2 cellular contexts compared by ENCODE assay signal in the genomic region with DNA sequence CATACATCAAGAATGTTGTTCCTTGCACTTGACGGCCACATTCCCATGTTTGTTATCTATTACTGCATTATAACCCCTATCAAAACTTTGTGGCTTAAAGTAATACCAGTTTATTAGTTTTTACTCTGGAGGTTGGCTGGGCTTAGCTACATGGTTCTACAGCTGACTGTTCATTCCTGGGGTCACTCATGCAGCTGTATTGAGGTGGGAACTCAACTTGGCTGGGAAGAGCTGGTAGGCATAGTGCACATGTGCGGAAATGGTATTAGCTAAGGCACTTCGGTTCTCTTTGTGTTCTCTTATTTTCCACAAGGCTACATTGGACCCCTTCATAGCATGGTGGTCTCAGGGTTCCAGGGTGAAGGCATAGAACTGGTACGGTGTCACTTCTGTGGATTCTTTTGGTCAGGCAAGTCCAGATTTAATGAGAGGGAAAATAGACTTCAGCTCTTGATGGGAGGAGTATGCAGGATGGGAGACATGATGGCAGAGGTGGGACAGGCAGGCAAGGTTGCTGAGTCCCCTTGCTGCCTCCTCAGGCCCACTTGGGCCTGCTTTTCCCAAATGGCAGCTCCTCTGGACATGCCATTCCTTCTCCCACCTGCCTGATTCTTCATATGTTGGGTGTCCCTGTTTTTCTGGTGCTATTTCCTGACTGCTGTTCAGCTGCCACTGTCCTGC.
A peak's percentile ranks its signal among the peaks of the same experiment; 100 is the strongest.
TF ChIP-seq lines count a peak whose summit lies in the region.

No MANE protein-coding gene starts in this region.

TF ChIP-seq in GM23338, 12 proteins besides CTCF, POLR2A, EP300 and RAD21:
- TF ChIP-seq, protein P1, sequence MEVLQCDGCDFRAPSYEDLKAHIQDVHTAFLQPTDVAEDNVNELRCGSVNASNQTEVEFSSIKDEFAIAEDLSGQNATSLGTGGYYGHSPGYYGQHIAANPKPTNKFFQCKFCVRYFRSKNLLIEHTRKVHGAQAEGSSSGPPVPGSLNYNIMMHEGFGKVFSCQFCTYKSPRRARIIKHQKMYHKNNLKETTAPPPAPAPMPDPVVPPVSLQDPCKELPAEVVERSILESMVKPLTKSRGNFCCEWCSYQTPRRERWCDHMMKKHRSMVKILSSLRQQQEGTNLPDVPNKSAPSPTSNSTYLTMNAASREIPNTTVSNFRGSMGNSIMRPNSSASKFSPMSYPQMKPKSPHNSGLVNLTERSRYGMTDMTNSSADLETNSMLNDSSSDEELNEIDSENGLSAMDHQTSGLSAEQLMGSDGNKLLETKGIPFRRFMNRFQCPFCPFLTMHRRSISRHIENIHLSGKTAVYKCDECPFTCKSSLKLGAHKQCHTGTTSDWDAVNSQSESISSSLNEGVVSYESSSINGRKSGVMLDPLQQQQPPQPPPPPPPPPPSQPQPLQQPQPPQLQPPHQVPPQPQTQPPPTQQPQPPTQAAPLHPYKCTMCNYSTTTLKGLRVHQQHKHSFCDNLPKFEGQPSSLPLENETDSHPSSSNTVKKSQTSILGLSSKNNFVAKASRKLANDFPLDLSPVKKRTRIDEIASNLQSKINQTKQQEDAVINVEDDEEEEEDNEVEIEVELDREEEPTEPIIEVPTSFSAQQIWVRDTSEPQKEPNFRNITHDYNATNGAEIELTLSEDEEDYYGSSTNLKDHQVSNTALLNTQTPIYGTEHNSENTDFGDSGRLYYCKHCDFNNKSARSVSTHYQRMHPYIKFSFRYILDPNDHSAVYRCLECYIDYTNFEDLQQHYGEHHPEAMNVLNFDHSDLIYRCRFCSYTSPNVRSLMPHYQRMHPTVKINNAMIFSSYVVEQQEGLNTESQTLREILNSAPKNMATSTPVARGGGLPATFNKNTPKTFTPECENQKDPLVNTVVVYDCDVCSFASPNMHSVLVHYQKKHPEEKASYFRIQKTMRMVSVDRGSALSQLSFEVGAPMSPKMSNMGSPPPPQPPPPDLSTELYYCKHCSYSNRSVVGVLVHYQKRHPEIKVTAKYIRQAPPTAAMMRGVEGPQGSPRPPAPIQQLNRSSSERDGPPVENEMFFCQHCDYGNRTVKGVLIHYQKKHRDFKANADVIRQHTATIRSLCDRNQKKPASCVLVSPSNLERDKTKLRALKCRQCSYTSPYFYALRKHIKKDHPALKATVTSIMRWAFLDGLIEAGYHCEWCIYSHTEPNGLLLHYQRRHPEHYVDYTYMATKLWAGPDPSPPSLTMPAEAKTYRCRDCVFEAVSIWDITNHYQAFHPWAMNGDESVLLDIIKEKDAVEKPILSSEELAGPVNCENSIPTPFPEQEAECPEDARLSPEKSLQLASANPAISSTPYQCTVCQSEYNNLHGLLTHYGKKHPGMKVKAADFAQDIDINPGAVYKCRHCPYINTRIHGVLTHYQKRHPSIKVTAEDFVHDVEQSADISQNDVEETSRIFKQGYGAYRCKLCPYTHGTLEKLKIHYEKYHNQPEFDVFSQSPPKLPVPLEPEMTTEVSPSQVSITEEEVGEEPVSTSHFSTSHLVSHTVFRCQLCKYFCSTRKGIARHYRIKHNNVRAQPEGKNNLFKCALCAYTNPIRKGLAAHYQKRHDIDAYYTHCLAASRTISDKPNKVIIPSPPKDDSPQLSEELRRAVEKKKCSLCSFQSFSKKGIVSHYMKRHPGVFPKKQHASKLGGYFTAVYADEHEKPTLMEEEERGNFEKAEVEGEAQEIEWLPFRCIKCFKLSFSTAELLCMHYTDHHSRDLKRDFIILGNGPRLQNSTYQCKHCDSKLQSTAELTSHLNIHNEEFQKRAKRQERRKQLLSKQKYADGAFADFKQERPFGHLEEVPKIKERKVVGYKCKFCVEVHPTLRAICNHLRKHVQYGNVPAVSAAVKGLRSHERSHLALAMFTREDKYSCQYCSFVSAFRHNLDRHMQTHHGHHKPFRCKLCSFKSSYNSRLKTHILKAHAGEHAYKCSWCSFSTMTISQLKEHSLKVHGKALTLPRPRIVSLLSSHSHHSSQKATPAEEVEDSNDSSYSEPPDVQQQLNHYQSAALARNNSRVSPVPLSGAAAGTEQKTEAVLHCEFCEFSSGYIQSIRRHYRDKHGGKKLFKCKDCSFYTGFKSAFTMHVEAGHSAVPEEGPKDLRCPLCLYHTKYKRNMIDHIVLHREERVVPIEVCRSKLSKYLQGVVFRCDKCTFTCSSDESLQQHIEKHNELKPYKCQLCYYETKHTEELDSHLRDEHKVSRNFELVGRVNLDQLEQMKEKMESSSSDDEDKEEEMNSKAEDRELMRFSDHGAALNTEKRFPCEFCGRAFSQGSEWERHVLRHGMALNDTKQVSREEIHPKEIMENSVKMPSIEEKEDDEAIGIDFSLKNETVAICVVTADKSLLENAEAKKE (CRISPR knock-in tag; IDR thresholded peaks at IDR 0.05), result no peak
- no peak for TF ChIP-seq ZNF331 (CRISPR knock-in tag; IDR thresholded peaks at IDR 0.05; ENCODE audit: low read depth)
- no peak for TF ChIP-seq ZNF114 (CRISPR knock-in tag; IDR thresholded peaks at IDR 0.05)

TF ChIP-seq in K562, 482 proteins besides CTCF, POLR2A, EP300 and RAD21 (continues in another document):
- TF ChIP-seq TCFL5 (CRISPR knock-in tag; conservative IDR thresholded peaks at IDR 0.05) (0 out of 2 replicates have a peak, but pooled peaks have one; percentile 44), PYGO2 (tag; IDR thresholded peaks at IDR 0.05) (no peak), NFATC3 (IDR thresholded peaks at IDR 0.05) (no peak), ZNF785 (CRISPR knock-in tag; IDR thresholded peaks at IDR 0.05) (0 out of 2 replicates have a peak, but pooled peaks have one; percentile 22), SIX5 (IDR thresholded peaks at IDR 0.05; ENCODE audit: borderline replicate concordance in 1 of 2, insufficient read depth in 1 of 2, low read depth in 1 of 2, low read length in 2 of 2) (peak in 1 of 2 experiments; percentile 26; a peak in 1 of 4 replicates), SMAD1 (IDR thresholded peaks at IDR 0.05; ENCODE audit: low read depth, low read length, partially characterized antibody) (peak; percentile 16), ZKSCAN8 (CRISPR knock-in tag; IDR thresholded peaks at IDR 0.05) (no peak), STAG1 (CRISPR knock-in tag; IDR thresholded peaks at IDR 0.05; ENCODE audit: borderline replicate concordance) (peak; percentile 64), ZNF140 (CRISPR knock-in tag; IDR thresholded peaks at IDR 0.05) (0 out of 2 replicates have a peak, but pooled peaks have one; percentile 48), ZNF133 (CRISPR knock-in tag; IDR thresholded peaks at IDR 0.05) (0 out of 2 replicates have a peak, but pooled peaks have one; percentile 75), BRCA1 (IDR thresholded peaks at IDR 0.05) (no peak), BRCA1 (CRISPR knock-in tag; IDR thresholded peaks at IDR 0.05) (0 out of 2 replicates have a peak, but pooled peaks have one; percentile 19), TEAD1 (CRISPR knock-in tag; IDR thresholded peaks at IDR 0.05) (0 out of 4 replicates have a peak, but pooled peaks of 1 of the 2 experiments have one; percentile 32), ZNF174 (CRISPR knock-in tag; IDR thresholded peaks at IDR 0.05) (0 out of 2 replicates have a peak, but pooled peaks have one; percentile 71), MED1 (CRISPR knock-in tag; IDR thresholded peaks at IDR 0.05; ENCODE audit: borderline replicate concordance) (peak; percentile 60; the same call in 1 of the 2 replicates), ELF4 (CRISPR knock-in tag; IDR thresholded peaks at IDR 0.05) (peak; percentile 57), ZNF436 (CRISPR knock-in tag; IDR thresholded peaks at IDR 0.05) (peak; percentile 17; the same call in 1 of the 2 replicates), ZNF79 (CRISPR knock-in tag; IDR thresholded peaks at IDR 0.05; ENCODE audit: low read depth) (peak; percentile 29; the same call in 1 of the 2 replicates), GTF2F1 (IDR thresholded peaks at IDR 0.05; ENCODE audit: low read depth, low read length) (no peak), ZNF778 (CRISPR knock-in tag; IDR thresholded peaks at IDR 0.05) (0 out of 2 replicates have a peak, but pooled peaks have one; percentile 79), ZNF263 (CRISPR knock-in tag; IDR thresholded peaks at IDR 0.05; ENCODE audit: borderline replicate concordance) (peak; percentile 28; the same call in 1 of the 2 replicates)
- TF ChIP-seq, protein P2, sequence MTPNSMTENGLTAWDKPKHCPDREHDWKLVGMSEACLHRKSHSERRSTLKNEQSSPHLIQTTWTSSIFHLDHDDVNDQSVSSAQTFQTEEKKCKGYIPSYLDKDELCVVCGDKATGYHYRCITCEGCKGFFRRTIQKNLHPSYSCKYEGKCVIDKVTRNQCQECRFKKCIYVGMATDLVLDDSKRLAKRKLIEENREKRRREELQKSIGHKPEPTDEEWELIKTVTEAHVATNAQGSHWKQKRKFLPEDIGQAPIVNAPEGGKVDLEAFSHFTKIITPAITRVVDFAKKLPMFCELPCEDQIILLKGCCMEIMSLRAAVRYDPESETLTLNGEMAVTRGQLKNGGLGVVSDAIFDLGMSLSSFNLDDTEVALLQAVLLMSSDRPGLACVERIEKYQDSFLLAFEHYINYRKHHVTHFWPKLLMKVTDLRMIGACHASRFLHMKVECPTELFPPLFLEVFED (CRISPR knock-in tag; conservative IDR thresholded peaks at IDR 0.05), result peak; percentile 75; the same call in 1 of the 2 replicates
- TF ChIP-seq, protein P3, sequence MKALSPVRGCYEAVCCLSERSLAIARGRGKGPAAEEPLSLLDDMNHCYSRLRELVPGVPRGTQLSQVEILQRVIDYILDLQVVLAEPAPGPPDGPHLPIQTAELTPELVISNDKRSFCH (CRISPR knock-in tag; IDR thresholded peaks at IDR 0.05), result no peak
- TF ChIP-seq, protein P3 (tag; IDR thresholded peaks at IDR 0.05), result 0 out of 2 replicates have a peak, but pooled peaks have one; percentile 16
- TF ChIP-seq, protein P4, sequence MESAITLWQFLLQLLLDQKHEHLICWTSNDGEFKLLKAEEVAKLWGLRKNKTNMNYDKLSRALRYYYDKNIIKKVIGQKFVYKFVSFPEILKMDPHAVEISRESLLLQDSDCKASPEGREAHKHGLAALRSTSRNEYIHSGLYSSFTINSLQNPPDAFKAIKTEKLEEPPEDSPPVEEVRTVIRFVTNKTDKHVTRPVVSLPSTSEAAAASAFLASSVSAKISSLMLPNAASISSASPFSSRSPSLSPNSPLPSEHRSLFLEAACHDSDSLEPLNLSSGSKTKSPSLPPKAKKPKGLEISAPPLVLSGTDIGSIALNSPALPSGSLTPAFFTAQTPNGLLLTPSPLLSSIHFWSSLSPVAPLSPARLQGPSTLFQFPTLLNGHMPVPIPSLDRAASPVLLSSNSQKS (CRISPR knock-in tag; IDR thresholded peaks at IDR 0.05), result 0 out of 2 replicates have a peak, but pooled peaks have one; percentile 57
- TF ChIP-seq, protein P5, sequence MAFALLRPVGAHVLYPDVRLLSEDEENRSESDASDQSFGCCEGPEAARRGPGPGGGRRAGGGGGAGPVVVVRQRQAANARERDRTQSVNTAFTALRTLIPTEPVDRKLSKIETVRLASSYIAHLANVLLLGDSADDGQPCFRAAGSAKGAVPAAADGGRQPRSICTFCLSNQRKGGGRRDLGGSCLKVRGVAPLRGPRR (CRISPR knock-in tag; IDR thresholded peaks at IDR 0.05), result peak; percentile 69; the same call in 1 of the 2 replicates
- TF ChIP-seq, protein P6, sequence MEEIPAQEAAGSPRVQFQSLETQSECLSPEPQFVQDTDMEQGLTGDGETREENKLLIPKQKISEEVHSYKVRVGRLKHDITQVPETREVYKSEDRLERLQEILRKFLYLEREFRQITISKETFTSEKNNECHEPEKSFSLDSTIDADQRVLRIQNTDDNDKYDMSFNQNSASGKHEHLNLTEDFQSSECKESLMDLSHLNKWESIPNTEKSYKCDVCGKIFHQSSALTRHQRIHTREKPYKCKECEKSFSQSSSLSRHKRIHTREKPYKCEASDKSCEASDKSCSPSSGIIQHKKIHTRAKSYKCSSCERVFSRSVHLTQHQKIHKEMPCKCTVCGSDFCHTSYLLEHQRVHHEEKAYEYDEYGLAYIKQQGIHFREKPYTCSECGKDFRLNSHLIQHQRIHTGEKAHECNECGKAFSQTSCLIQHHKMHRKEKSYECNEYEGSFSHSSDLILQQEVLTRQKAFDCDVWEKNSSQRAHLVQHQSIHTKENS (CRISPR knock-in tag; IDR thresholded peaks at IDR 0.05), result no peak
- TF ChIP-seq, protein P7, sequence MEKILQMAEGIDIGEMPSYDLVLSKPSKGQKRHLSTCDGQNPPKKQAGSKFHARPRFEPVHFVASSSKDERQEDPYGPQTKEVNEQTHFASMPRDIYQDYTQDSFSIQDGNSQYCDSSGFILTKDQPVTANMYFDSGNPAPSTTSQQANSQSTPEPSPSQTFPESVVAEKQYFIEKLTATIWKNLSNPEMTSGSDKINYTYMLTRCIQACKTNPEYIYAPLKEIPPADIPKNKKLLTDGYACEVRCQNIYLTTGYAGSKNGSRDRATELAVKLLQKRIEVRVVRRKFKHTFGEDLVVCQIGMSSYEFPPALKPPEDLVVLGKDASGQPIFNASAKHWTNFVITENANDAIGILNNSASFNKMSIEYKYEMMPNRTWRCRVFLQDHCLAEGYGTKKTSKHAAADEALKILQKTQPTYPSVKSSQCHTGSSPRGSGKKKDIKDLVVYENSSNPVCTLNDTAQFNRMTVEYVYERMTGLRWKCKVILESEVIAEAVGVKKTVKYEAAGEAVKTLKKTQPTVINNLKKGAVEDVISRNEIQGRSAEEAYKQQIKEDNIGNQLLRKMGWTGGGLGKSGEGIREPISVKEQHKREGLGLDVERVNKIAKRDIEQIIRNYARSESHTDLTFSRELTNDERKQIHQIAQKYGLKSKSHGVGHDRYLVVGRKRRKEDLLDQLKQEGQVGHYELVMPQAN (IDR thresholded peaks at IDR 0.05; ENCODE audit: borderline replicate concordance), result no peak
- TF ChIP-seq, protein P8, sequence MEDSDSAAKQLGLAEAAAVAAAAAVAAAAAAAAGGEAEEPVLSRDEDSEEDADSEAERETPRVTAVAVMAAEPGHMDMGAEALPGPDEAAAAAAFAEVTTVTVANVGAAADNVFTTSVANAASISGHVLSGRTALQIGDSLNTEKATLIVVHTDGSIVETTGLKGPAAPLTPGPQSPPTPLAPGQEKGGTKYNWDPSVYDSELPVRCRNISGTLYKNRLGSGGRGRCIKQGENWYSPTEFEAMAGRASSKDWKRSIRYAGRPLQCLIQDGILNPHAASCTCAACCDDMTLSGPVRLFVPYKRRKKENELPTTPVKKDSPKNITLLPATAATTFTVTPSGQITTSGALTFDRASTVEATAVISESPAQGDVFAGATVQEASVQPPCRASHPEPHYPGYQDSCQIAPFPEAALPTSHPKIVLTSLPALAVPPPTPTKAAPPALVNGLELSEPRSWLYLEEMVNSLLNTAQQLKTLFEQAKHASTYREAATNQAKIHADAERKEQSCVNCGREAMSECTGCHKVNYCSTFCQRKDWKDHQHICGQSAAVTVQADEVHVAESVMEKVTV (CRISPR knock-in tag; IDR thresholded peaks at IDR 0.05), result no peak
- TF ChIP-seq, protein P9, sequence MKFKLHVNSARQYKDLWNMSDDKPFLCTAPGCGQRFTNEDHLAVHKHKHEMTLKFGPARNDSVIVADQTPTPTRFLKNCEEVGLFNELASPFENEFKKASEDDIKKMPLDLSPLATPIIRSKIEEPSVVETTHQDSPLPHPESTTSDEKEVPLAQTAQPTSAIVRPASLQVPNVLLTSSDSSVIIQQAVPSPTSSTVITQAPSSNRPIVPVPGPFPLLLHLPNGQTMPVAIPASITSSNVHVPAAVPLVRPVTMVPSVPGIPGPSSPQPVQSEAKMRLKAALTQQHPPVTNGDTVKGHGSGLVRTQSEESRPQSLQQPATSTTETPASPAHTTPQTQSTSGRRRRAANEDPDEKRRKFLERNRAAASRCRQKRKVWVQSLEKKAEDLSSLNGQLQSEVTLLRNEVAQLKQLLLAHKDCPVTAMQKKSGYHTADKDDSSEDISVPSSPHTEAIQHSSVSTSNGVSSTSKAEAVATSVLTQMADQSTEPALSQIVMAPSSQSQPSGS (CRISPR knock-in tag; IDR thresholded peaks at IDR 0.05), result 0 out of 2 replicates have a peak, but pooled peaks have one; percentile 15
